In genomic region chr6:157236040-157236725, GRCh38 we compare ENCODE assay signal across 9 cellular contexts.
DNase-seq lines count a peak whose midpoint lies in the region; ATAC-seq, FAIRE-seq and TF ChIP-seq lines count a peak whose summit lies in the region.
"Had no signal": no experiment of that assay in that cellular context is flagged by ENCODE, and none has a peak within 500 bp of the region (broad histone marks: within the 10 kb centered on the region; RNA-seq: fewer than 3 reads in every experiment).

No MANE protein-coding gene starts in this region.

- intact Hi-C loops in activated naive CD4-positive, alpha-beta T cell treated with anti-CD3 and anti-CD28 coated beads for 36 hours (cut with micrococcal nuclease), result no loop called here
- intact Hi-C loops in lower leg skin (cut with DNase I; ENCODE audit: low total_unique reads), result no loop called here

- no peak for FAIRE-seq in bronchial epithelial cell (lab: Jason Lieb, UNC)
- FAIRE-seq: TTC549 had no signal

- TF ChIP-seq CTCF in bronchial epithelial cell (IDR thresholded peaks at IDR 0.05; ENCODE audit: insufficient read depth, low read length, severe bottlenecking) (no peak), lower leg skin (IDR thresholded peaks at IDR 0.05) (no peak), tibial nerve (IDR thresholded peaks at IDR 0.05) (no peak)

- H3K4me1 Mint-ChIP-seq in activated naive CD4-positive, alpha-beta T cell treated with anti-CD3 and anti-CD28 coated beads for 36 hours (ENCODE audit: low read depth), result peaks cover 17% of the 10 kb centered on the region

- H3K4me3 Mint-ChIP-seq in activated naive CD4-positive, alpha-beta T cell treated with anti-CD3 and anti-CD28 coated beads for 36 hours, result peak overlapping the region; percentile 89

- peaks cover 2% of the 10 kb centered on the region for H3K36me3 Mint-ChIP-seq in activated naive CD4-positive, alpha-beta T cell treated with anti-CD3 and anti-CD28 coated beads for 36 hours (ENCODE audit: low read depth)

- peaks cover 0 to 3% (median 0%) of the 10 kb centered on the region in 4 donors for H3K9me3 ChIP-seq in tibial nerve

- no peak overlapping the region for H3K27ac Mint-ChIP-seq in activated naive CD4-positive, alpha-beta T cell treated with anti-CD3 and anti-CD28 coated beads for 36 hours

- H3K36me3 ChIP-seq in bronchial epithelial cell (ENCODE audit: control insufficient read depth, insufficient read depth, low read length) (no peaks in the 10 kb centered on the region), tibial nerve (no peaks in the 10 kb centered on the region)

- no peak for TF ChIP-seq EP300 in tibial nerve (IDR thresholded peaks at IDR 0.05)

- 2 to 7% methylated on average over 6 to 9 of the region's 76 CpGs for WGBS in lower leg skin, 2 donors
- WGBS in tibial nerve, 2 donors, result 2 to 5% methylated on average over 20 to 45 of the region's 76 CpGs

- H3K4me3 ChIP-seq in bronchial epithelial cell (ENCODE audit: low read depth, low read length), result peak overlapping the region; percentile 41
- H3K4me3 ChIP-seq in lower leg skin (ENCODE audit: low read depth, poor library complexity, severe bottlenecking), result peak overlapping the region; percentile 39
- H3K4me3 ChIP-seq in tibial nerve, result peak overlapping the region; percentile 20 to 58 (median 51)

- H3K27me3 ChIP-seq in bronchial epithelial cell (ENCODE audit: control insufficient read depth, insufficient read depth, low read length), result peaks cover 20% of the 10 kb centered on the region
- peaks cover 0 to 45% of the 10 kb centered on the region in 2 donors for H3K27me3 ChIP-seq in tibial nerve

- TF ChIP-seq POLR2A in lower leg skin (IDR thresholded peaks at IDR 0.05) (no peak), tibial nerve (IDR thresholded peaks at IDR 0.05) (no peak)

- no peak for DNase-seq in activated naive CD4-positive, alpha-beta T cell treated with anti-CD3 and anti-CD28 coated beads for 36 hours
- DNase-seq in activated naive CD4-positive, alpha-beta T cell (lab: John Stamatoyannopoulos, UW), result no peak
- DNase-seq in bronchial epithelial cell (ENCODE audit: low read depth), result no peak
- DNase-seq in lower leg skin (ENCODE audit: low spot score in 2 of 2), result no peak
- DNase-seq in tibial nerve (ENCODE audit: low spot score in 2 of 2), result no peak
- no peak for DNase-seq in 8988T
- no peak for DNase-seq in anterior cingulate cortex (lab: John Stamatoyannopoulos, UW)

- no peak for ATAC-seq in HG02970 (IDR thresholded peaks at IDR 0.05; ENCODE audit: low FRiP score, unreplicated experiment)

- no peaks in the 10 kb centered on the region for H3K9me3 Mint-ChIP-seq in activated naive CD4-positive, alpha-beta T cell treated with anti-CD3 and anti-CD28 coated beads for 36 hours

- H3K27ac ChIP-seq in tibial nerve, result peak overlapping the region in 3 of 4 donors; percentile 50 to 64 (median 63)

- H3K27me3 Mint-ChIP-seq in activated naive CD4-positive, alpha-beta T cell treated with anti-CD3 and anti-CD28 coated beads for 36 hours (ENCODE audit: low read depth), result peaks cover 23% of the 10 kb centered on the region

- CTCF ChIA-PET in activated naive CD4-positive, alpha-beta T cell treated with anti-CD3 and anti-CD28 coated beads for 36 hours (lab: Charles Lee), result interaction anchor here (0.6 to 1.7 kb wide), 15 partner anchors 8 to 203 kb away, joined by 3 to 6 read pairs (median 4); no protein-coding TSS in a partner anchor

- H3K4me1 ChIP-seq in tibial nerve, result peaks cover 0 to 31% (median 26%) of the 10 kb centered on the region in 4 donors
